ENCODE assay signal across 25 cellular contexts in genomic region chr6:90687751-90688380, GRCh38.
"Had no signal": no experiment of that assay in that cellular context is flagged by ENCODE, and none has a peak within 500 bp of the region (broad histone marks: within the 10 kb centered on the region; RNA-seq: fewer than 3 reads in every experiment).

No MANE protein-coding gene starts in this region.

- H3K9me3 ChIP-seq: MG63, Peyer's patch, SJCRH30 had no signal

- H3K36me3 Mint-ChIP-seq: activated naive CD8-positive, alpha-beta T cell had no signal

- H3K27ac Mint-ChIP-seq: activated naive CD8-positive, alpha-beta T cell; T-helper 1 cell treated with Interleukin-12 subunit alpha and Interleukin-12 subunit beta and Interleukin-4 antibody, amounts not matched to agents 30 μg/mL and 1 μg/mL, for 36 hours; WTC11 had no signal

- H3K36me3 ChIP-seq: brain microvascular endothelial cell, cardiac muscle cell, MG63, Peyer's patch, SJCRH30 had no signal

- H3K27ac ChIP-seq: brain microvascular endothelial cell, cardiac muscle cell, KMS-11, Peyer's patch, RWPE1, SJCRH30 had no signal

- H3K4me3 Mint-ChIP-seq: activated naive CD8-positive, alpha-beta T cell; activated T-cell treated with anti-CD3 and anti-CD28 coated beads, Interleukin-2, amount 50 U/mL, for 4 hours; T-helper 1 cell treated with Interleukin-12 subunit alpha and Interleukin-12 subunit beta and Interleukin-4 antibody, amounts not matched to agents 30 μg/mL and 1 μg/mL, for 36 hours; WTC11 had no signal

- H3K4me2 ChIP-seq: KMS-11 had no signal

- H3K9me3 Mint-ChIP-seq: T-helper 1 cell treated with Interleukin-12 subunit alpha and Interleukin-12 subunit beta and Interleukin-4 antibody, amounts not matched to agents 30 μg/mL and 1 μg/mL, for 36 hours had no signal

- H3K4me3 ChIP-seq: cardiac muscle cell, MG63, Peyer's patch, SJCRH30 had no signal

- DNase-seq: activated CD4-positive, alpha-beta T cell treated with anti-CD3 and anti-CD28 coated beads for 48 hours; activated CD4-positive, alpha-beta T cell treated with anti-CD3 and anti-CD28 coated beads, Interleukin-2, amount 50 U/mL, for 4 hours; activated CD4-positive, CD25-positive, alpha-beta regulatory T cell treated with anti-CD3 and anti-CD28 coated beads, Interleukin-2, amount 50 U/mL, for 72 hours; activated effector memory CD4-positive, alpha-beta T cell treated with anti-CD3 and anti-CD28 coated beads, Interleukin-2, amount 50 U/mL, for 16 hours; activated naive CD4-positive, alpha-beta T cell treated with Interleukin-2 at 50 U/mL for 16 hours; activated T-cell treated with anti-CD3 and anti-CD28 coated beads, Interleukin-2, amount 50 U/mL, for 4 hours; brain microvascular endothelial cell; MG63; MV-4-11; NCI-H1092 treated with DMSO at 0.1 percent for 48 hours; NCI-H1417 treated with DMSO at 0.1 percent for 48 hours; NCI-H1694; NCI-H2029; NCI-H510A treated with DMSO at 0.1 percent for 48 hours; NCI-H69; NK-92 treated with Interleukin-12 subunit alpha and Interleukin-12 subunit beta, amount 100 ng/mL, for 24 hours; Peyer's patch; Right ventricle myocardium superior; SJCRH30 had no signal

- ATAC-seq: activated T-cell treated with anti-CD3 and anti-CD28 coated beads, Interleukin-2, amount 50 U/mL, for 4 hours; WTC11 had no signal

- H3K9ac ChIP-seq: KMS-11 had no signal

- H3K27me3 ChIP-seq: brain microvascular endothelial cell, cardiac muscle cell, Peyer's patch, SJCRH30 had no signal

- H3K4me1 ChIP-seq: Peyer's patch had no signal
